17 cellular contexts compared by ENCODE assay signal in the genomic region with DNA sequence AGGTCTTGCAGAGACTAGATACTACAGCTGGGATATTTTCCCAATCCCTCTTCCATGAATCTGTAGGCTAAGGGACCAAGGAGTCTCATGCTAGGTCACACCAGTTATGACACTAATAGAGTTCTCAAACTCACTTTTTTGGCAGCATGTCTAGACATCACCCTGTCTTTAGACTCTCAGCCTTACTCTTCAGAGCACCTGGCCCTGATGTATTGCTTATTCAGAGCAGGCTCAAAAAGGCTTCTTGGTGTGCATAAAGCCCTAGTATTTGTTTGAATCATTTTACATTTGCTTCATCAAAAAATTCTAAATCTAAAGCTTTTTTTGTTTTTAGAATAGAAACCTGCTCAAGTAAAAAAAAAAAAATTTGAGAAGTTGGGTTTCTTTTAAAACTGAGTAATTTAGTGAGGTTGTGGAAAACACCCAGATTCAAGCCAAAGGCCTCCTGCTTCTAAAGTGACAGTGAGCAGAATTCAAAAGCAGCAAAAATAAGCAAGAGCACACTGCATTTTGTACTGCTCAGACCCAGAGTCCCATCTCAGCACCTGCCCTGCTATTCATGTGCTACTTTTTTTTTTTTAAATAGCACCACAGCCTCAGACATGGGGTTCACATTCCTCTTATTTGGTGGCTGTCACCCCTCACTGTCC. TPM values are rescaled to one million over a fixed set of nuclear protein-coding genes. Genes with fewer than 3 reads are reported as not detected.
DNase-seq lines count a peak whose midpoint lies in the region; ATAC-seq and TF ChIP-seq lines count a peak whose summit lies in the region.
"Had no signal": no experiment of that assay in that cellular context is flagged by ENCODE, and none has a peak within 500 bp of the region (broad histone marks: within the 10 kb centered on the region; RNA-seq: fewer than 3 reads in every experiment).

No MANE protein-coding gene starts in this region.

- H3K9me3 ChIP-seq in CD4-positive, CD25-positive, alpha-beta regulatory T cell (ENCODE audit: control insufficient read depth in 2 of 2, low read length in 2 of 2), result no peaks in the 10 kb centered on the region
- no peaks in the 10 kb centered on the region for H3K9me3 ChIP-seq in naive thymus-derived CD4-positive, alpha-beta T cell (ENCODE audit: control insufficient read depth in 2 of 3, low read length in 3 of 3)
- H3K9me3 ChIP-seq in heart left ventricle, result peaks cover 0 to 4% (median 0%) of the 10 kb centered on the region in 12 donors

- H3K27ac ChIP-seq in CD4-positive, CD25-positive, alpha-beta regulatory T cell (ENCODE audit: insufficient read depth, low read length, poor library complexity, severe bottlenecking), result no peak overlapping the region
- H3K27ac ChIP-seq in naive thymus-derived CD4-positive, alpha-beta T cell (ENCODE audit: low read depth, low read length), result peak overlapping the region; percentile 4
- no peak overlapping the region for H3K27ac ChIP-seq in heart left ventricle

- H3K36me3 Mint-ChIP-seq in activated CD4-positive, alpha-beta memory T cell treated with anti-CD3 and anti-CD28 coated beads for 36 hours, result no peaks in the 10 kb centered on the region
- no peaks in the 10 kb centered on the region for H3K36me3 Mint-ChIP-seq in activated CD4-positive, alpha-beta memory T cell treated with anti-CD3 and anti-CD28 coated beads, Interleukin-2, amount 10 ng/mL, durations not matched to agents 7 days and 5 days (ENCODE audit: low read depth)
- no peaks in the 10 kb centered on the region for H3K36me3 Mint-ChIP-seq in CD4-positive, CD25-positive, alpha-beta regulatory T cell
- H3K36me3 Mint-ChIP-seq in naive thymus-derived CD4-positive, alpha-beta T cell, result peaks cover 0 to 6% (median 0%) of the 10 kb centered on the region in 5 donors

- TF ChIP-seq CTCF in heart left ventricle (IDR thresholded peaks at IDR 0.05), result no peak

- H3K4me1 ChIP-seq in CD4-positive, CD25-positive, alpha-beta regulatory T cell (ENCODE audit: control insufficient read depth, insufficient read depth, low read length, poor library complexity, severe bottlenecking), result no peaks in the 10 kb centered on the region
- peaks cover 0 to 5% of the 10 kb centered on the region in 2 donors for H3K4me1 ChIP-seq in naive thymus-derived CD4-positive, alpha-beta T cell (ENCODE audit: control insufficient read depth in 2 of 2, insufficient read depth in 2 of 2, low read length in 2 of 2)
- peaks cover 0 to 3% (median 0%) of the 10 kb centered on the region in 12 donors for H3K4me1 ChIP-seq in heart left ventricle

- H3K4me1 Mint-ChIP-seq in activated CD4-positive, alpha-beta memory T cell treated with anti-CD3 and anti-CD28 coated beads for 36 hours (ENCODE audit: low read depth), result peaks cover 17% of the 10 kb centered on the region
- peaks cover 12% of the 10 kb centered on the region for H3K4me1 Mint-ChIP-seq in activated CD4-positive, alpha-beta memory T cell treated with anti-CD3 and anti-CD28 coated beads, Interleukin-2, amount 10 ng/mL, durations not matched to agents 7 days and 5 days
- H3K4me1 Mint-ChIP-seq in CD4-positive, CD25-positive, alpha-beta regulatory T cell, result peaks cover 6 to 15% (median 9%) of the 10 kb centered on the region in 4 donors
- peaks cover 10 to 35% (median 28%) of the 10 kb centered on the region in 7 donors for H3K4me1 Mint-ChIP-seq in naive thymus-derived CD4-positive, alpha-beta T cell

- H3K27me3 Mint-ChIP-seq in activated CD4-positive, alpha-beta memory T cell treated with anti-CD3 and anti-CD28 coated beads for 36 hours, result no peaks in the 10 kb centered on the region
- peaks cover under 1% of the 10 kb centered on the region for H3K27me3 Mint-ChIP-seq in activated CD4-positive, alpha-beta memory T cell treated with anti-CD3 and anti-CD28 coated beads, Interleukin-2, amount 10 ng/mL, durations not matched to agents 7 days and 5 days
- H3K27me3 Mint-ChIP-seq in CD4-positive, CD25-positive, alpha-beta regulatory T cell, result peaks cover 6% of the 10 kb centered on the region
- H3K27me3 Mint-ChIP-seq in naive thymus-derived CD4-positive, alpha-beta T cell, result peaks cover 0 to 10% (median 0%) of the 10 kb centered on the region in 5 donors

- CTCF ChIA-PET in activated CD4-positive, alpha-beta memory T cell treated with anti-CD3 and anti-CD28 coated beads for 36 hours (lab: Charles Lee), result interaction anchor here (0.6 to 5.2 kb wide), 5 partner anchors 32 to 787 kb away, joined by 3 to 25 read pairs (median 4); no protein-coding TSS in a partner anchor
- CTCF ChIA-PET in activated CD4-positive, alpha-beta memory T cell treated with anti-CD3 and anti-CD28 coated beads, Interleukin-2, amount 10 ng/mL, durations not matched to agents 7 days and 5 days (lab: Charles Lee), result interaction anchor here (0.9 to 2.2 kb wide), 7 partner anchors 129 to 518 kb away, joined by 3 to 13 read pairs (median 5); no protein-coding TSS in a partner anchor
- CTCF ChIA-PET in naive thymus-derived CD4-positive, alpha-beta T cell (lab: Charles Lee), result interaction anchor here (0.9 to 2.1 kb wide), 8 partner anchors 29 to 448 kb away, joined by 3 to 29 read pairs (median 3); a partner anchor contains a TSS

- intact Hi-C loops in activated CD4-positive, alpha-beta memory T cell treated with anti-CD3 and anti-CD28 coated beads for 36 hours (cut with micrococcal nuclease), result no loop called here
- intact Hi-C loops in naive thymus-derived CD4-positive, alpha-beta T cell (cut with micrococcal nuclease), result loop anchor here in 1 of 2 donors (5.0 kb wide), 1 partner anchor 789 kb away; no protein-coding TSS in a partner anchor
- intact Hi-C loops in heart left ventricle (cut with DNase I), result loop anchor here (2.0 to 5.0 kb wide), 7 partner anchors 134 to 429 kb away; a partner anchor contains a TSS

- no peak for DNase-seq in activated CD4-positive, alpha-beta memory T cell treated with anti-CD3 and anti-CD28 coated beads for 36 hours
- DNase-seq in activated CD4-positive, alpha-beta memory T cell treated with anti-CD3 and anti-CD28 coated beads, Interleukin-2, amount 10 ng/mL, durations not matched to agents 7 days and 5 days, result no peak
- DNase-seq in CD4-positive, CD25-positive, alpha-beta regulatory T cell, result no peak
- DNase-seq in naive thymus-derived CD4-positive, alpha-beta T cell, result no peak
- DNase-seq in NCI-H1436 treated with DMSO at 0.1 percent for 48 hours (lab: John Stamatoyannopoulos, UW) (no peak), heart left ventricle (no peak)
- DNase-seq: DMS79 treated with DMSO at 0.1 percent for 48 hours, HFFc6, Karpas-422, NCI-H1417 treated with DMSO at 0.1 percent for 48 hours, NCI-H1930, NCI-H226, NCI-H524, NCI-H82, SHP77 had no signal

- H3K9me3 Mint-ChIP-seq in activated CD4-positive, alpha-beta memory T cell treated with anti-CD3 and anti-CD28 coated beads for 36 hours, result no peaks in the 10 kb centered on the region
- H3K9me3 Mint-ChIP-seq in activated CD4-positive, alpha-beta memory T cell treated with anti-CD3 and anti-CD28 coated beads, Interleukin-2, amount 10 ng/mL, durations not matched to agents 7 days and 5 days, result no peaks in the 10 kb centered on the region
- peaks cover 0 to 7% (median under 1%) of the 10 kb centered on the region in 7 donors for H3K9me3 Mint-ChIP-seq in CD4-positive, CD25-positive, alpha-beta regulatory T cell
- H3K9me3 Mint-ChIP-seq in naive thymus-derived CD4-positive, alpha-beta T cell, result peaks cover 0 to 14% (median 4%) of the 10 kb centered on the region in 11 donors
- H3K9me3 Mint-ChIP-seq: HFFc6 had no signal

- no peak for TF ChIP-seq POLR2A in heart left ventricle (IDR thresholded peaks at IDR 0.05)

- no peaks in the 10 kb centered on the region for H3K36me3 ChIP-seq in CD4-positive, CD25-positive, alpha-beta regulatory T cell (ENCODE audit: control insufficient read depth, insufficient read depth, low read length)
- H3K36me3 ChIP-seq in naive thymus-derived CD4-positive, alpha-beta T cell (ENCODE audit: control insufficient read depth in 2 of 3, insufficient read depth in 3 of 3, low read length in 3 of 3), result no peaks in the 10 kb centered on the region
- H3K36me3 ChIP-seq in heart left ventricle, result no peaks in the 10 kb centered on the region

- no peak for ATAC-seq in CD4-positive, CD25-positive, alpha-beta regulatory T cell (ENCODE audit: low read depth in 2 of 2)
- ATAC-seq in HG02852 (IDR thresholded peaks at IDR 0.05; ENCODE audit: unreplicated experiment) (peak; percentile 46), heart left ventricle (no peak)
- ATAC-seq in naive thymus-derived CD4-positive, alpha-beta T cell, result no peak

- POLR2A ChIA-PET in activated CD4-positive, alpha-beta memory T cell treated with anti-CD3 and anti-CD28 coated beads for 36 hours (lab: Charles Lee), result no interaction called here
- POLR2A ChIA-PET in activated CD4-positive, alpha-beta memory T cell treated with anti-CD3 and anti-CD28 coated beads, Interleukin-2, amount 10 ng/mL, durations not matched to agents 7 days and 5 days (lab: Charles Lee), result interaction anchor here (0.5 to 1.0 kb wide), 2 partner anchors 281 to 427 kb away, joined by 3 to 4 read pairs; no protein-coding TSS in a partner anchor
- POLR2A ChIA-PET in naive thymus-derived CD4-positive, alpha-beta T cell (lab: Charles Lee), result interaction anchor here (0.6 to 2.2 kb wide), 11 partner anchors 28 to 428 kb away, joined by 3 to 16 read pairs (median 4); a partner anchor contains a TSS

- H3K27me3 ChIP-seq in CD4-positive, CD25-positive, alpha-beta regulatory T cell (ENCODE audit: control insufficient read depth, insufficient read depth, low read length), result peaks cover 4% of the 10 kb centered on the region
- no peaks in the 10 kb centered on the region for H3K27me3 ChIP-seq in naive thymus-derived CD4-positive, alpha-beta T cell (ENCODE audit: control insufficient read depth in 2 of 2, insufficient read depth in 2 of 2, low read length in 2 of 2)
- peaks cover 0 to 4% (median 0%) of the 10 kb centered on the region in 9 donors for H3K27me3 ChIP-seq in heart left ventricle

- H3K4me3 Mint-ChIP-seq in activated CD4-positive, alpha-beta memory T cell treated with anti-CD3 and anti-CD28 coated beads for 36 hours, result no peak overlapping the region
- H3K4me3 Mint-ChIP-seq in activated CD4-positive, alpha-beta memory T cell treated with anti-CD3 and anti-CD28 coated beads, Interleukin-2, amount 10 ng/mL, durations not matched to agents 7 days and 5 days, result no peak overlapping the region
- H3K4me3 Mint-ChIP-seq in CD4-positive, CD25-positive, alpha-beta regulatory T cell, result no peak overlapping the region
- H3K4me3 Mint-ChIP-seq in naive thymus-derived CD4-positive, alpha-beta T cell, result no peak overlapping the region
- H3K4me3 Mint-ChIP-seq: HFFc6, IgD-negative memory B cell had no signal

- H3K4me3 ChIP-seq in CD4-positive, CD25-positive, alpha-beta regulatory T cell (ENCODE audit: low read depth, low read length), result no peak overlapping the region
- H3K4me3 ChIP-seq in naive thymus-derived CD4-positive, alpha-beta T cell (ENCODE audit: low read length), result no peak overlapping the region
- H3K4me3 ChIP-seq in heart left ventricle, result no peak overlapping the region

- H3K27ac Mint-ChIP-seq in activated CD4-positive, alpha-beta memory T cell treated with anti-CD3 and anti-CD28 coated beads for 36 hours, result peak overlapping the region; percentile 58
- no peak overlapping the region for H3K27ac Mint-ChIP-seq in activated CD4-positive, alpha-beta memory T cell treated with anti-CD3 and anti-CD28 coated beads, Interleukin-2, amount 10 ng/mL, durations not matched to agents 7 days and 5 days
- peak overlapping the region; percentile 24 to 68 (median 53) for H3K27ac Mint-ChIP-seq in CD4-positive, CD25-positive, alpha-beta regulatory T cell
- H3K27ac Mint-ChIP-seq in naive thymus-derived CD4-positive, alpha-beta T cell, result peak overlapping the region in 8 of 9 donors; percentile 61 to 75 (median 72)
- H3K27ac Mint-ChIP-seq: HFFc6 had no signal

RNA-seq across cellular contexts. Expression of a gene that starts 18.0 kb away (rescaled TPM):
- under 1 TPM; 0.33 to 0.85 TPM for total RNA-seq in activated CD4-positive, alpha-beta memory T cell treated with anti-CD3 and anti-CD28 coated beads for 36 hours
- under 1 TPM; 0.45 to 0.50 TPM for total RNA-seq in activated CD4-positive, alpha-beta memory T cell treated with anti-CD3 and anti-CD28 coated beads, Interleukin-2, amount 10 ng/mL, durations not matched to agents 7 days and 5 days
- total RNA-seq in CD4-positive, CD25-positive, alpha-beta regulatory T cell, result 0.52 TPM
- 1 to 10 TPM in 1 of 4 donors, under 1 TPM in 3; 0.17 to 1.1 (median 0.42) TPM for polyA plus RNA-seq in CD4-positive, CD25-positive, alpha-beta regulatory T cell
- total RNA-seq in naive thymus-derived CD4-positive, alpha-beta T cell, result 1 to 10 TPM in 3 of 5 experiments, under 1 TPM in 2; 0.73 to 2.3 (median 1.1) TPM
- 1 to 10 TPM; 1.4 to 1.7 TPM for polyA plus RNA-seq in naive thymus-derived CD4-positive, alpha-beta T cell
- total RNA-seq in heart left ventricle, result under 1 TPM in 7 of 9 donors, not detected in 2; 0.05 to 0.75 (median 0.13) TPM
- polyA plus RNA-seq in heart left ventricle, result under 1 TPM; 0.06 to 0.08 TPM

RNA-seq across cellular contexts. Expression of a gene that starts 39.2 kb away (rescaled TPM):
- 10 to 100 TPM; 70.3 to 70.4 TPM for total RNA-seq in activated CD4-positive, alpha-beta memory T cell treated with anti-CD3 and anti-CD28 coated beads for 36 hours
- total RNA-seq in activated CD4-positive, alpha-beta memory T cell treated with anti-CD3 and anti-CD28 coated beads, Interleukin-2, amount 10 ng/mL, durations not matched to agents 7 days and 5 days, result 10 to 100 TPM; 66.1 to 69.0 TPM
- 47.4 TPM for total RNA-seq in CD4-positive, CD25-positive, alpha-beta regulatory T cell
- 100 to 1,000 TPM in 2 of 4 donors, 10 to 100 TPM in 2; 94.7 to 116 (median 101) TPM for polyA plus RNA-seq in CD4-positive, CD25-positive, alpha-beta regulatory T cell
- total RNA-seq in naive thymus-derived CD4-positive, alpha-beta T cell, result 10 to 100 TPM; 45.1 to 63.6 (median 47.9) TPM
- 10 to 100 TPM; 85.8 to 85.9 TPM for polyA plus RNA-seq in naive thymus-derived CD4-positive, alpha-beta T cell
- total RNA-seq in heart left ventricle, result 100 to 1,000 TPM; 184 to 348 (median 258) TPM
- 100 to 1,000 TPM; 224 to 336 TPM for polyA plus RNA-seq in heart left ventricle
